Comparison of ENCODE assay signal across 1 cellular context in genomic region chr7:150362989-150363769, GRCh38.
A peak's percentile ranks its signal among the peaks of the same experiment; 100 is the strongest.
TF ChIP-seq lines count a peak whose summit lies in the region.

No MANE protein-coding gene starts in this region.

TF ChIP-seq in SK-N-SH, 30 proteins besides CTCF, POLR2A, EP300 and RAD21 (continued from another document):
- TF ChIP-seq ZBTB33 (IDR thresholded peaks at IDR 0.05; ENCODE audit: borderline replicate concordance, low read depth) (no peak), RFX5 (IDR thresholded peaks at IDR 0.05; ENCODE audit: low read length) (no peak), SIN3A (IDR thresholded peaks at IDR 0.05; ENCODE audit: borderline replicate concordance, low read depth, low read length) (no peak), MAX (IDR thresholded peaks at IDR 0.05; ENCODE audit: low read depth) (no peak), PBX3 (IDR thresholded peaks at IDR 0.05) (0 out of 2 replicates have a peak, but pooled peaks have one; percentile 14), TCF12 (IDR thresholded peaks at IDR 0.05) (peak; percentile 83), CHD2 (IDR thresholded peaks at IDR 0.05; ENCODE audit: low read length, partially characterized antibody) (no peak), FOSL2 (IDR thresholded peaks at IDR 0.05; ENCODE audit: borderline replicate concordance, low read depth) (peak; percentile 64)
